Comparison of ENCODE assay signal across 20 cellular contexts in genomic region chr1:77489910-77490309, GRCh38.
DNase-seq lines count a peak whose midpoint lies in the region; ATAC-seq and TF ChIP-seq lines count a peak whose summit lies in the region.
"Had no signal": no experiment of that assay in that cellular context is flagged by ENCODE, and none has a peak within 500 bp of the region (broad histone marks: within the 10 kb centered on the region; RNA-seq: fewer than 3 reads in every experiment).

No MANE protein-coding gene starts in this region.

- POLR2A ChIA-PET in CD4-positive, alpha-beta memory T cell (lab: Charles Lee; ENCODE audit: partially characterized antibody), result no interaction called here

- TF ChIP-seq CTCF in endodermal cell (conservative IDR thresholded peaks at IDR 0.05), result no peak
- no peak for TF ChIP-seq CTCF in spleen (IDR thresholded peaks at IDR 0.05 in 8 of 11, conservative IDR thresholded peaks at IDR 0.05 in 3 of 11)

- DNase-seq in EH (ENCODE audit: low read depth) (peak; percentile 76), NT2/D1 (ENCODE audit: low read depth, low spot score) (peak; percentile 47), endodermal cell (no peak), myocyte (ENCODE audit: low read depth) (peak; percentile 32), NCI-H774 (lab: John Stamatoyannopoulos, UW) (no peak), spleen (no peak)
- DNase-seq in CD4-positive, alpha-beta memory T cell, result no peak
- DNase-seq: activated CD8-positive, alpha-beta memory T cell treated with anti-CD3 and anti-CD28 coated beads for 24 hours; aorta; dermis blood vessel endothelial cell; DMS53; left ventricle myocardium superior; naive B cell; NCI-H1694 treated with DMSO at 0.1 percent for 48 hours; NCI-H524 treated with DMSO at 0.1 percent for 48 hours; stimulated activated CD4-positive, alpha-beta T cell treated with anti-CD3 and anti-CD28 coated beads, Interleukin-15, amount 100 ng/mL, for 24 hours had no signal

- no peaks in the 10 kb centered on the region for H3K36me3 Mint-ChIP-seq in endodermal cell (ENCODE audit: low read depth)
- H3K36me3 Mint-ChIP-seq in CD4-positive, alpha-beta memory T cell, result peaks cover 0 to under 1% of the 10 kb centered on the region in 2 donors
- H3K36me3 Mint-ChIP-seq: naive B cell had no signal

- H3K9me3 Mint-ChIP-seq in endodermal cell, result no peaks in the 10 kb centered on the region
- peaks cover 0 to 1% (median 0%) of the 10 kb centered on the region in 8 donors for H3K9me3 Mint-ChIP-seq in CD4-positive, alpha-beta memory T cell
- H3K9me3 Mint-ChIP-seq: naive B cell had no signal

- H3K27ac ChIP-seq in endodermal cell (ENCODE audit: low read depth, low read length) (peak overlapping the region; percentile 30), spleen (no peak overlapping the region)
- H3K27ac ChIP-seq in CD4-positive, alpha-beta memory T cell (ENCODE audit: low read depth, low read length), result no peak overlapping the region
- H3K27ac ChIP-seq: prostate gland had no signal

- H3K4me1 ChIP-seq in NT2/D1 (ENCODE audit: insufficient read depth, insufficient read length) (peaks cover 2% of the 10 kb centered on the region), endodermal cell (ENCODE audit: control insufficient read depth, insufficient read depth, low read length) (no peaks in the 10 kb centered on the region), spleen (no peaks in the 10 kb centered on the region)
- no peaks in the 10 kb centered on the region for H3K4me1 ChIP-seq in CD4-positive, alpha-beta memory T cell (ENCODE audit: insufficient read depth, low read length)
- H3K4me1 ChIP-seq: prostate gland had no signal

- H3K9me3 ChIP-seq in NT2/D1 (ENCODE audit: insufficient read depth, low read length) (no peaks in the 10 kb centered on the region), endodermal cell (ENCODE audit: control insufficient read depth, low read length) (no peaks in the 10 kb centered on the region), spleen (no peaks in the 10 kb centered on the region)
- H3K9me3 ChIP-seq in CD4-positive, alpha-beta memory T cell (ENCODE audit: control insufficient read depth in 1 of 2, low read length in 2 of 2), result no peaks in the 10 kb centered on the region
- H3K9me3 ChIP-seq: prostate gland had no signal

- no peak for ATAC-seq in HG02588 (IDR thresholded peaks at IDR 0.05; ENCODE audit: unreplicated experiment)
- ATAC-seq: esophagus mucosa, left ventricle myocardium superior had no signal

- H3K36me3 ChIP-seq in NT2/D1 (ENCODE audit: insufficient read depth, insufficient read length, low read length), result no peaks in the 10 kb centered on the region
- no peaks in the 10 kb centered on the region for H3K36me3 ChIP-seq in endodermal cell (ENCODE audit: control insufficient read depth, insufficient read depth, low read length)
- H3K36me3 ChIP-seq in spleen, result no peaks in the 10 kb centered on the region
- no peaks in the 10 kb centered on the region for H3K36me3 ChIP-seq in CD4-positive, alpha-beta memory T cell (ENCODE audit: insufficient read depth, low read length)
- H3K36me3 ChIP-seq: prostate gland had no signal

- no peaks in the 10 kb centered on the region for H3K27me3 Mint-ChIP-seq in endodermal cell (ENCODE audit: insufficient read depth)
- H3K27me3 Mint-ChIP-seq in CD4-positive, alpha-beta memory T cell, result no peaks in the 10 kb centered on the region
- H3K27me3 Mint-ChIP-seq: B cell, naive B cell had no signal

- 73% methylated on average over 2 of the region's 2 CpGs; no CpG with 5 or more reads in 1 of the 2 experiments for WGBS in endodermal cell (ENCODE audit: insufficient coverage in 1 of 2, insufficient read length in 1 of 2), 2 experiments
- 69 to 77% (median 71%) methylated on average over 2 of the region's 2 CpGs for WGBS in spleen, 5 donors

- no peak overlapping the region for H3K9ac ChIP-seq in NT2/D1 (ENCODE audit: insufficient read length, low read depth)
- H3K9ac ChIP-seq in endodermal cell (ENCODE audit: extremely low read depth, low read length, poor library complexity, severe bottlenecking), result no peak overlapping the region

- peaks cover 13% of the 10 kb centered on the region for H3K4me1 Mint-ChIP-seq in endodermal cell
- H3K4me1 Mint-ChIP-seq in CD4-positive, alpha-beta memory T cell, result no peaks in the 10 kb centered on the region
- H3K4me1 Mint-ChIP-seq: B cell, naive B cell had no signal

- TF ChIP-seq POLR2A in spleen (IDR thresholded peaks at IDR 0.05), result no peak

- no peak overlapping the region for H3K4me3 ChIP-seq in NT2/D1 (ENCODE audit: insufficient read length, low read depth)
- H3K4me3 ChIP-seq in endodermal cell (ENCODE audit: low read length), result no peak overlapping the region
- H3K4me3 ChIP-seq in spleen, result no peak overlapping the region
- no peak overlapping the region for H3K4me3 ChIP-seq in CD4-positive, alpha-beta memory T cell (ENCODE audit: low read length in 2 of 2)
- H3K4me3 ChIP-seq: prostate gland had no signal

- H3K4me3 Mint-ChIP-seq in endodermal cell, result no peak overlapping the region
- H3K4me3 Mint-ChIP-seq in CD4-positive, alpha-beta memory T cell, result no peak overlapping the region
- H3K4me3 Mint-ChIP-seq: B cell, naive B cell had no signal

- intact Hi-C loops in spleen (cut with DNase I; ENCODE audit: low total_unique reads), result no loop called here
- intact Hi-C loops in CD4-positive, alpha-beta memory T cell (cut with micrococcal nuclease), result no loop called here

- no peak overlapping the region for H3K27ac Mint-ChIP-seq in endodermal cell
- peak overlapping the region in 1 of 7 donors; percentile 49 for H3K27ac Mint-ChIP-seq in CD4-positive, alpha-beta memory T cell
- H3K27ac Mint-ChIP-seq: B cell had no signal

- no peaks in the 10 kb centered on the region for H3K27me3 ChIP-seq in NT2/D1 (ENCODE audit: insufficient read depth, insufficient read length)
- no peaks in the 10 kb centered on the region for H3K27me3 ChIP-seq in endodermal cell (ENCODE audit: control insufficient read depth, insufficient read depth, low read length, poor library complexity, severe bottlenecking)
- no peaks in the 10 kb centered on the region for H3K27me3 ChIP-seq in spleen (replicated peaks in 1 of 7)
- H3K27me3 ChIP-seq in CD4-positive, alpha-beta memory T cell (ENCODE audit: insufficient read depth, low read length), result no peaks in the 10 kb centered on the region

- CTCF ChIA-PET in CD4-positive, alpha-beta memory T cell (lab: Charles Lee; ENCODE audit: partially characterized antibody), result interaction anchor here (0.7 to 1.5 kb wide), 3 partner anchors 14 to 282 kb away, joined by 3 to 5 read pairs (median 4); no protein-coding TSS in a partner anchor

Comparison
In these comparisons a context has a peak if more than half of its experiments do, and no peak if none do; other contexts are left out.
1. DNase-seq: peak in EH (single experiment), NT2/D1 (single experiment) and myocyte (single experiment); none in endodermal cell (single experiment), NCI-H774 (single experiment), spleen (single experiment) and CD4-positive, alpha-beta memory T cell (0 of 5).